16 cellular contexts compared by ENCODE assay signal in genomic region chr9:114179516-114179915, GRCh38.
"Had no signal": no experiment of that assay in that cellular context is flagged by ENCODE, and none has a peak within 500 bp of the region (broad histone marks: within the 10 kb centered on the region; RNA-seq: fewer than 3 reads in every experiment).

No MANE protein-coding gene starts in this region.

- H3K4me3 ChIP-seq: body of pancreas, gastroesophageal sphincter, lung, upper lobe of left lung had no signal

- H3K36me3 ChIP-seq: gastroesophageal sphincter, upper lobe of left lung had no signal

- H3K27me3 ChIP-seq: body of pancreas, gastroesophageal sphincter, upper lobe of left lung had no signal

- DNase-seq: activated CD4-positive, alpha-beta T cell treated with anti-CD3 and anti-CD28 coated beads, Interleukin-2, amount 10 ng/mL, durations not matched to agents 24 days and 14 days; activated CD8-positive, alpha-beta T cell treated with anti-CD3 and anti-CD28 coated beads for 36 hours; activated naive CD4-positive, alpha-beta T cell; activated naive CD8-positive, alpha-beta T cell treated with anti-CD3 and anti-CD28 coated beads for 36 hours; activated T-cell treated with anti-CD3 and anti-CD28 coated beads, Interleukin-2, amount 50 U/mL, for 1 hour; amygdala; cortex of kidney; effector CD4-positive, alpha-beta T cell; midbrain; stimulated activated naive CD4-positive, alpha-beta T cell treated with Interleukin-2 at 50 U/mL for 16 hours; upper lobe of left lung had no signal

- H3K9me3 ChIP-seq: body of pancreas, gastroesophageal sphincter, upper lobe of left lung had no signal

- ATAC-seq: activated CD8-positive, alpha-beta T cell treated with anti-CD3 and anti-CD28 coated beads for 36 hours; activated T-helper 17 cell treated with anti-CD3 and anti-CD28 coated beads, Interleukin-2, amount 50 U/mL, for 72 hours; esophagus mucosa had no signal
